ENCODE assay signal across 14 cellular contexts in genomic region chr1:235129774-235130570, GRCh38. TPM values are rescaled to one million over a fixed set of nuclear protein-coding genes. Genes with fewer than 3 reads are reported as not detected.
DNase-seq lines count a peak whose midpoint lies in the region; ATAC-seq and TF ChIP-seq lines count a peak whose summit lies in the region.
"Had no signal": no experiment of that assay in that cellular context is flagged by ENCODE, and none has a peak within 500 bp of the region (broad histone marks: within the 10 kb centered on the region; RNA-seq: fewer than 3 reads in every experiment).

No MANE protein-coding gene starts in this region.

- H3K4ac ChIP-seq in IMR-90 (ENCODE audit: low read depth, low read length): 0 out of 2 replicates have a peak overlapping the region, but pooled peaks have one; percentile 1

- no TSS peak for BruUV-seq in IMR-90 (replicated peaks; lab: Mats Ljungman, UMichigan)

- peak overlapping the region; percentile 86 for H4K5ac ChIP-seq in IMR-90 (ENCODE audit: low read depth, low read length)

- no peak overlapping the region for H3K27ac ChIP-seq in IMR-90 (ENCODE audit: insufficient read depth, low read length)

- peaks cover 13% of the 10 kb centered on the region for H3K36me3 ChIP-seq in IMR-90 (ENCODE audit: control insufficient read depth, insufficient read depth, low read length)

- intact Hi-C loops in IMR-90 (cut with micrococcal nuclease): no loop called here

- WGBS in IMR-90 (ENCODE audit: extremely low coverage in 2 of 2, insufficient read length in 1 of 2), 2 experiments: no CpG with 5 or more reads among the region's 4 CpGs

- no peaks in the 10 kb centered on the region for H3K9me3 Mint-ChIP-seq in activated naive CD8-positive, alpha-beta T cell treated with anti-CD3 and anti-CD28 coated beads, Interleukin-2, amount 10 ng/mL, durations not matched to agents 7 days and 5 days
- H3K9me3 Mint-ChIP-seq in natural killer cell treated with Interleukin-12 subunit alpha and Interleukin-12 subunit beta and Interleukin-15 and Interleukin-18, amount 100 ng/mL, for 72 hours: no peaks in the 10 kb centered on the region

- H3K23ac ChIP-seq in IMR-90 (ENCODE audit: low read depth, low read length): no peak overlapping the region

- no peak overlapping the region for H2BK15ac ChIP-seq in IMR-90 (ENCODE audit: low read depth, low read length)

- H3K18ac ChIP-seq in IMR-90 (ENCODE audit: low read depth, low read length): no peak overlapping the region

- H3K36me3 Mint-ChIP-seq in activated naive CD8-positive, alpha-beta T cell treated with anti-CD3 and anti-CD28 coated beads, Interleukin-2, amount 10 ng/mL, durations not matched to agents 7 days and 5 days: peaks cover 34% of the 10 kb centered on the region
- H3K36me3 Mint-ChIP-seq in natural killer cell treated with Interleukin-12 subunit alpha and Interleukin-12 subunit beta and Interleukin-15 and Interleukin-18, amount 100 ng/mL, for 72 hours: peaks cover 15% of the 10 kb centered on the region

- no peaks in the 10 kb centered on the region for H3K27me3 ChIP-seq in IMR-90 (ENCODE audit: control insufficient read depth, insufficient read depth, low read length)
- H3K27me3 ChIP-seq: thyroid gland had no signal

- TF ChIP-seq CTCF in IMR-90 (conservative IDR thresholded peaks at IDR 0.05; ENCODE audit: low read depth, low read length): no peak

- H3K56ac ChIP-seq in IMR-90 (ENCODE audit: extremely low read depth, insufficient read depth, low read length): no peak overlapping the region

- H3K4me1 Mint-ChIP-seq in activated naive CD8-positive, alpha-beta T cell treated with anti-CD3 and anti-CD28 coated beads, Interleukin-2, amount 10 ng/mL, durations not matched to agents 7 days and 5 days: peaks cover 16% of the 10 kb centered on the region
- peaks cover 30 to 40% of the 10 kb centered on the region in 2 donors for H3K4me1 Mint-ChIP-seq in natural killer cell treated with Interleukin-12 subunit alpha and Interleukin-12 subunit beta and Interleukin-15 and Interleukin-18, amount 100 ng/mL, for 72 hours (ENCODE audit: low read depth in 2 of 2)

- H3K14ac ChIP-seq in IMR-90 (replicated peaks; ENCODE audit: low read depth, low read length): no peak overlapping the region

- H2BK20ac ChIP-seq in IMR-90 (ENCODE audit: low read depth, low read length): no peak overlapping the region

- no peak overlapping the region for H2AK9ac ChIP-seq in IMR-90 (replicated peaks; ENCODE audit: low read depth, low read length, poor library complexity)

- peaks cover 30% of the 10 kb centered on the region for H4K20me1 ChIP-seq in IMR-90 (ENCODE audit: insufficient read depth, low read length)

- no peak for ATAC-seq in IMR-90 (ENCODE audit: low read depth)
- no peak for ATAC-seq in activated naive CD8-positive, alpha-beta T cell treated with anti-CD3 and anti-CD28 coated beads, Interleukin-2, amount 10 ng/mL, durations not matched to agents 7 days and 5 days (ENCODE audit: low read depth)
- ATAC-seq in natural killer cell treated with Interleukin-12 subunit alpha and Interleukin-12 subunit beta and Interleukin-15 and Interleukin-18, amount 100 ng/mL, for 72 hours: no peak
- ATAC-seq: right cardiac atrium had no signal

- TF ChIP-seq POLR2A in IMR-90 (IDR thresholded peaks at IDR 0.05; ENCODE audit: low read depth, low read length): no peak

- H3K27ac Mint-ChIP-seq in activated naive CD8-positive, alpha-beta T cell treated with anti-CD3 and anti-CD28 coated beads, Interleukin-2, amount 10 ng/mL, durations not matched to agents 7 days and 5 days: peak overlapping the region; percentile 98
- peak overlapping the region; percentile 98 to 100 for H3K27ac Mint-ChIP-seq in natural killer cell treated with Interleukin-12 subunit alpha and Interleukin-12 subunit beta and Interleukin-15 and Interleukin-18, amount 100 ng/mL, for 72 hours

- peak overlapping the region; percentile 98 for H3K4me3 Mint-ChIP-seq in activated naive CD8-positive, alpha-beta T cell treated with anti-CD3 and anti-CD28 coated beads, Interleukin-2, amount 10 ng/mL, durations not matched to agents 7 days and 5 days
- peak overlapping the region; percentile 97 for H3K4me3 Mint-ChIP-seq in natural killer cell treated with Interleukin-12 subunit alpha and Interleukin-12 subunit beta and Interleukin-15 and Interleukin-18, amount 100 ng/mL, for 72 hours

- H2AK5ac ChIP-seq in IMR-90 (ENCODE audit: low read depth, low read length): 0 out of 2 replicates have a peak overlapping the region, but pooled peaks have one; percentile 27

- CTCF ChIA-PET in IMR-90 (lab: Yijun Ruan, JAX): no interaction called here

- peak overlapping the region; percentile 15 for H2BK5ac ChIP-seq in IMR-90 (ENCODE audit: low read depth, low read length, poor library complexity, severe bottlenecking)

- H3K9me3 ChIP-seq in IMR-90 (ENCODE audit: control insufficient read depth, insufficient read depth, low read length): no peaks in the 10 kb centered on the region
- H3K9me3 ChIP-seq: thyroid gland had no signal

- in situ Hi-C loops in IMR-90 (cut with MboI; ENCODE audit: low sequenced_read_pairs): no loop called here

- no peak overlapping the region for H3K4me3 ChIP-seq in IMR-90 (ENCODE audit: insufficient read depth, low read depth, low read length)

- no peak for TF ChIP-seq RAD21 in IMR-90 (IDR thresholded peaks at IDR 0.05; ENCODE audit: low read length)

- H3K4me1 ChIP-seq in IMR-90 (ENCODE audit: control insufficient read depth, insufficient read depth, low read length): 0 out of 2 replicates have a peak, but pooled peaks cover 1% of the 10 kb centered on the region

- H4K91ac ChIP-seq in IMR-90 (ENCODE audit: insufficient read depth, low read depth, low read length): no peak overlapping the region

- no peak overlapping the region for H2BK120ac ChIP-seq in IMR-90 (ENCODE audit: low read depth, low read length)

- no peak overlapping the region for H3K4me2 ChIP-seq in IMR-90 (ENCODE audit: low read depth, low read length)

- peaks cover 0 to 10% of the 10 kb centered on the region in 2 experiments; a peak in 2 of 4 replicates for H3K79me1 ChIP-seq in IMR-90 (ENCODE audit: low read depth in 1 of 2, low read length in 2 of 2)

- DNase-seq in NCI-H82 (lab: John Stamatoyannopoulos, UW) (peak; percentile 25), NCI-H82 treated with DMSO at 0.1 percent for 48 hours (lab: John Stamatoyannopoulos, UW; ENCODE audit: unreplicated experiment) (no peak), IMR-90 (no peak), middle frontal gyrus (ENCODE audit: extremely low spot score, low spot score) (no peak), COR-L47 (lab: John Stamatoyannopoulos, UW) (no peak), NCI-H446 treated with DMSO at 0.1 percent for 48 hours (lab: John Stamatoyannopoulos, UW) (no peak)
- no peak for DNase-seq in activated naive CD8-positive, alpha-beta T cell treated with anti-CD3 and anti-CD28 coated beads, Interleukin-2, amount 10 ng/mL, durations not matched to agents 7 days and 5 days
- no peak for DNase-seq in natural killer cell treated with Interleukin-12 subunit alpha and Interleukin-12 subunit beta and Interleukin-15 and Interleukin-18, amount 100 ng/mL, for 72 hours (ENCODE audit: low spot score)
- DNase-seq: 8988T, DMS153, GOT3, NCI-H1694 treated with DMSO at 0.1 percent for 48 hours, thyroid gland had no signal

- dilution Hi-C loops in IMR-90 (cut with HindIII; ENCODE audit: low sequenced_read_pairs, unreplicated experiment): no loop called here

- no peak overlapping the region for H3K9ac ChIP-seq in IMR-90 (ENCODE audit: low read depth, low read length)

- POLR2A ChIA-PET in IMR-90 (lab: Charles Lee; ENCODE audit: unreplicated experiment): no interaction called here
- POLR2A ChIA-PET in activated naive CD8-positive, alpha-beta T cell treated with anti-CD3 and anti-CD28 coated beads, Interleukin-2, amount 10 ng/mL, durations not matched to agents 7 days and 5 days (lab: Charles Lee): interaction anchor here (0.7 to 3.4 kb wide), 5 partner anchors 12 to 278 kb away, joined by 3 to 18 read pairs (median 4); partner anchors contain the start of gene RBM34

- H3K9me1 ChIP-seq in IMR-90 (ENCODE audit: insufficient read depth, low read length): no peaks in the 10 kb centered on the region; the same call in 1 of the 2 replicates

- no peak overlapping the region for H2AFZ ChIP-seq in IMR-90 (replicated peaks; ENCODE audit: low read length, poor library complexity)

- H4K8ac ChIP-seq in IMR-90 (ENCODE audit: low read depth in 2 of 2, low read length in 2 of 2): peak overlapping the region; percentile 75 to 91; a peak in 3 of 4 replicates

- H3K27me3 Mint-ChIP-seq in activated naive CD8-positive, alpha-beta T cell treated with anti-CD3 and anti-CD28 coated beads, Interleukin-2, amount 10 ng/mL, durations not matched to agents 7 days and 5 days: no peaks in the 10 kb centered on the region
- H3K27me3 Mint-ChIP-seq in natural killer cell treated with Interleukin-12 subunit alpha and Interleukin-12 subunit beta and Interleukin-15 and Interleukin-18, amount 100 ng/mL, for 72 hours: no peaks in the 10 kb centered on the region

TF ChIP-seq in IMR-90, 13 proteins besides CTCF, POLR2A, EP300 and RAD21:
- no peak for TF ChIP-seq RCOR1 (IDR thresholded peaks at IDR 0.05; ENCODE audit: insufficient replicate concordance, low read length)

RNA-seq across cellular contexts. Expression of gene TOMM20, which starts 1.3 kb away (rescaled TPM):
- total RNA-seq in IMR-90 (2012; rRNA removed): 75.3 and 135 TPM in 2 replicates
- 70.5 and 84.4 TPM in 2 replicates for polyA plus RNA-seq in IMR-90 (2012; rRNA removed)
- 21.2 and 21.9 TPM in 2 replicates for polyA plus RNA-seq in IMR-90 (2012; cell fraction: cytosol; rRNA removed)
- polyA plus RNA-seq in IMR-90 (2012; cell fraction: nucleus; rRNA removed; ENCODE audit: low replicate concordance): 5.2 and 27.0 TPM in 2 replicates
- total RNA-seq in activated naive CD8-positive, alpha-beta T cell treated with anti-CD3 and anti-CD28 coated beads, Interleukin-2, amount 10 ng/mL, durations not matched to agents 7 days and 5 days: 10 to 100 TPM; 81.2 to 95.5 TPM
- 10 to 100 TPM; 85.7 to 89.6 TPM for total RNA-seq in natural killer cell treated with Interleukin-12 subunit alpha and Interleukin-12 subunit beta and Interleukin-15 and Interleukin-18, amount 100 ng/mL, for 72 hours

RNA-seq across cellular contexts. Expression of gene RBM34, which starts 31.1 kb away (rescaled TPM):
- total RNA-seq in IMR-90 (2012; rRNA removed): 28.7 and 61.7 TPM in 2 replicates
- 31.8 and 34.0 TPM in 2 replicates for polyA plus RNA-seq in IMR-90 (2012; rRNA removed)
- polyA plus RNA-seq in IMR-90 (2012; cell fraction: cytosol; rRNA removed): 11.0 and 16.7 TPM in 2 replicates
- polyA plus RNA-seq in IMR-90 (2012; cell fraction: nucleus; rRNA removed; ENCODE audit: low replicate concordance): 5.5 and 27.9 TPM in 2 replicates
- 100 to 1,000 TPM; 129 to 134 TPM for total RNA-seq in activated naive CD8-positive, alpha-beta T cell treated with anti-CD3 and anti-CD28 coated beads, Interleukin-2, amount 10 ng/mL, durations not matched to agents 7 days and 5 days
- total RNA-seq in natural killer cell treated with Interleukin-12 subunit alpha and Interleukin-12 subunit beta and Interleukin-15 and Interleukin-18, amount 100 ng/mL, for 72 hours: 100 to 1,000 TPM; 104 to 132 TPM
